Comparison of ENCODE assay signal across 21 cellular contexts in the genomic region with DNA sequence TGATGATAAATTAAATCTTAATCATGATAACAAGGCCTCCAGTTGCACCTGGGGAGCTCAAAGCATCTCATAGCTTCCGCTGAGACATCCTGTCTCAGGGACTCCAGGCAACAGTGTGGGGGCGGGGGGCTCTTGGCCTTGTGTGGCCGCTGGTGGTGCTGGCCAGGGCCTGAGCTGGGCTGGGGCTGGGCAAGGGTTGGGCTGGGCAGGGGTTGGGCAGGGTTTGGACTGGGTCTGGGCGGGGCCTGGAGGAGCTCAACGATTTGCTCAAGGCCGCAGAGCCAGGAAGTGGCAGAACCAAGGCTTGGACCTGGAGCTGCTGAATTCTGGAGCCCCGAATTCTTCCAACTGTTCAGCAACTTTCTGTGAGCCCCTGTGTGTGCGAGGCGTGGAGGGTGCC. TPM values are rescaled to one million over a fixed set of nuclear protein-coding genes. Genes with fewer than 3 reads are reported as not detected.
DNase-seq lines count a peak whose midpoint lies in the region; ATAC-seq and TF ChIP-seq lines count a peak whose summit lies in the region.
"Had no signal": no experiment of that assay in that cellular context is flagged by ENCODE, and none has a peak within 500 bp of the region (broad histone marks: within the 10 kb centered on the region; RNA-seq: fewer than 3 reads in every experiment).

No MANE protein-coding gene starts in this region.

- no peaks in the 10 kb centered on the region for H3K9me3 Mint-ChIP-seq in WTC11
- H3K9me3 Mint-ChIP-seq: CD4-positive, CD25-positive, alpha-beta regulatory T cell; HFFc6; T-cell had no signal

- H3K9ac ChIP-seq in BLaER1 treated with 17β-estradiol and CSF1 and Interleukin-3, amounts not matched to agents 10 nM and 100 nM, result no peak overlapping the region
- H3K9ac ChIP-seq: GM23248 had no signal

- peak overlapping the region in 7 of 11 experiments; percentile 14 to 63 (median 54); a peak in 12 of 22 replicates for H3K4me2 ChIP-seq in BLaER1 treated with 17β-estradiol and CSF1 and Interleukin-3, amounts not matched to agents 10 nM and 100 nM

- H3K4me3 Mint-ChIP-seq in WTC11, result no peak overlapping the region
- H3K4me3 Mint-ChIP-seq: CD4-positive, CD25-positive, alpha-beta regulatory T cell; HFFc6; T-cell had no signal

- H4K20me1 ChIP-seq in BLaER1 treated with 17β-estradiol and CSF1 and Interleukin-3, amounts not matched to agents 10 nM and 100 nM, result peaks cover 0 to 5% (median 0%) of the 10 kb centered on the region in 11 experiments; a peak in 1 of 22 replicates

- H3K9me3 ChIP-seq in BLaER1 treated with 17β-estradiol and CSF1 and Interleukin-3, amounts not matched to agents 10 nM and 100 nM (replicated peaks in 1 of 11), result no peaks in the 10 kb centered on the region
- H3K9me3 ChIP-seq: Caco-2 had no signal

- peak; percentile 86 for DNase-seq in H7
- DNase-seq in WTC11 (ENCODE audit: low spot score), result peak; percentile 30
- no peak for DNase-seq in left colon
- DNase-seq in G401 (ENCODE audit: low spot score), result no peak
- no peak for DNase-seq in NCI-H1092 treated with DMSO at 0.1 percent for 48 hours (lab: John Stamatoyannopoulos, UW)
- no peak for DNase-seq in activated T-cell treated with anti-CD3 and anti-CD28 coated beads for 4 hours
- DNase-seq in OCI-M1 (lab: John Stamatoyannopoulos, UW), result no peak
- DNase-seq: Caco-2; CD4-positive, CD25-positive, alpha-beta regulatory T cell; DMS153; GM23248; HFFc6; KG1; NCI-H1048; NCI-H1694; NCI-H774; SHP77; T-cell had no signal

- H3K27ac ChIP-seq in BLaER1 treated with 17β-estradiol and CSF1 and Interleukin-3, amounts not matched to agents 10 nM and 100 nM, result no peak overlapping the region
- H3K27ac ChIP-seq: GM23248, SK-N-MC had no signal

- H3K4me3 ChIP-seq in BLaER1 treated with 17β-estradiol and CSF1 and Interleukin-3, amounts not matched to agents 10 nM and 100 nM, result no peak overlapping the region
- no peak overlapping the region for H3K4me3 ChIP-seq in H7 (ENCODE audit: insufficient read depth, low read depth, low read length)
- H3K4me3 ChIP-seq: GM23248, SK-N-MC had no signal

- no peaks in the 10 kb centered on the region for H3K36me3 ChIP-seq in BLaER1 treated with 17β-estradiol and CSF1 and Interleukin-3, amounts not matched to agents 10 nM and 100 nM
- no peaks in the 10 kb centered on the region for H3K36me3 ChIP-seq in H7 (replicated peaks; ENCODE audit: control insufficient read depth, insufficient read depth, low read length)

- intact Hi-C loops in left colon (cut with DNase I, micrococcal nuclease), result no loop called here

- H3K4me1 ChIP-seq in BLaER1 treated with 17β-estradiol and CSF1 and Interleukin-3, amounts not matched to agents 10 nM and 100 nM, result peaks cover 20 to 70% (median 51%) of the 10 kb centered on the region in 10 experiments

- peak; percentile 53; the same call in 1 of the 2 replicates for ATAC-seq in WTC11
- peak; percentile 36 for ATAC-seq in left colon
- ATAC-seq: T-cell had no signal

- peaks cover 6% of the 10 kb centered on the region for H3K4me1 Mint-ChIP-seq in WTC11

- TF ChIP-seq CTCF in WTC11 (IDR thresholded peaks at IDR 0.05), result no peak

- H3K36me3 Mint-ChIP-seq in WTC11, result no peaks in the 10 kb centered on the region
- H3K36me3 Mint-ChIP-seq: CD4-positive, CD25-positive, alpha-beta regulatory T cell; T-cell had no signal

- H3K27me3 Mint-ChIP-seq in WTC11 (ENCODE audit: low read depth), result no peaks in the 10 kb centered on the region

- POLR2A ChIA-PET in WTC11 (lab: Charles Lee), result no interaction called here

- H3K27ac Mint-ChIP-seq in WTC11, result no peak overlapping the region
- H3K27ac Mint-ChIP-seq: HFFc6, T-cell had no signal

- CTCF ChIA-PET in WTC11 (lab: Charles Lee), result interaction anchor here (0.6 to 1.7 kb wide), 6 partner anchors 44 to 540 kb away, joined by 3 to 7 read pairs (median 4); partner anchors contain the start of gene TMEM184A

- in situ Hi-C loops in G401 (cut with HindIII; ENCODE audit: low sequenced_read_pairs), result no loop called here

- H3K27me3 ChIP-seq in BLaER1 treated with 17β-estradiol and CSF1 and Interleukin-3, amounts not matched to agents 10 nM and 100 nM, result peaks cover 0 to 39% (median 3%) of the 10 kb centered on the region in 11 experiments; a peak in 9 of 22 replicates
- H3K27me3 ChIP-seq in H7 (ENCODE audit: control insufficient read depth, insufficient read depth, low read length), result no peaks in the 10 kb centered on the region

TF ChIP-seq in WTC11, 78 proteins besides CTCF, POLR2A, EP300 and RAD21:
- no peak for TF ChIP-seq ZNF423 (CRISPR knock-in tag; IDR thresholded peaks at IDR 0.05)
- no peak for TF ChIP-seq NFYB (CRISPR knock-in tag; conservative IDR thresholded peaks at IDR 0.05; ENCODE audit: low read depth)
- no peak for TF ChIP-seq SMAD4 (CRISPR knock-in tag; IDR thresholded peaks at IDR 0.05)
- TF ChIP-seq SOX15 (CRISPR knock-in tag; IDR thresholded peaks at IDR 0.05), result no peak
- TF ChIP-seq NR1H2 (CRISPR knock-in tag; IDR thresholded peaks at IDR 0.05), result no peak
- TF ChIP-seq, protein P1, sequence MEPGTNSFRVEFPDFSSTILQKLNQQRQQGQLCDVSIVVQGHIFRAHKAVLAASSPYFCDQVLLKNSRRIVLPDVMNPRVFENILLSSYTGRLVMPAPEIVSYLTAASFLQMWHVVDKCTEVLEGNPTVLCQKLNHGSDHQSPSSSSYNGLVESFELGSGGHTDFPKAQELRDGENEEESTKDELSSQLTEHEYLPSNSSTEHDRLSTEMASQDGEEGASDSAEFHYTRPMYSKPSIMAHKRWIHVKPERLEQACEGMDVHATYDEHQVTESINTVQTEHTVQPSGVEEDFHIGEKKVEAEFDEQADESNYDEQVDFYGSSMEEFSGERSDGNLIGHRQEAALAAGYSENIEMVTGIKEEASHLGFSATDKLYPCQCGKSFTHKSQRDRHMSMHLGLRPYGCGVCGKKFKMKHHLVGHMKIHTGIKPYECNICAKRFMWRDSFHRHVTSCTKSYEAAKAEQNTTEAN (CRISPR knock-in tag; IDR thresholded peaks at IDR 0.05), result no peak
- no peak for TF ChIP-seq CREB1 (CRISPR knock-in tag; IDR thresholded peaks at IDR 0.05)
- TF ChIP-seq ZNF138 (CRISPR knock-in tag; conservative IDR thresholded peaks at IDR 0.05), result no peak
- no peak for TF ChIP-seq ERG (CRISPR knock-in tag; IDR thresholded peaks at IDR 0.05)
- no peak for TF ChIP-seq ZNF219 (CRISPR knock-in tag; IDR thresholded peaks at IDR 0.05; ENCODE audit: borderline replicate concordance)
- no peak for TF ChIP-seq TCF7 (CRISPR knock-in tag; IDR thresholded peaks at IDR 0.05; ENCODE audit: low read depth)

RNA-seq across cellular contexts. Expression of gene PSMG3, which starts 37.9 kb away (rescaled TPM):
- 45.9 and 49.8 TPM in 2 replicates for total RNA-seq in H7 (2014; rRNA removed; shearing (Covaris generic))
- 33.3 to 50.7 TPM (median 45.9 TPM) in 3 replicates for total RNA-seq in WTC11 (2021)
- total RNA-seq in left colon, result 10 to 100 TPM; 29.3 to 35.0 TPM
- total RNA-seq in G401 (2014; rRNA removed; shearing (Covaris generic)), result 97.4 and 104 TPM in 2 replicates

RNA-seq across cellular contexts. Expression of gene TMEM184A, which starts 51.7 kb away (rescaled TPM):
- total RNA-seq in H7 (2014; rRNA removed; shearing (Covaris generic)), result 0.74 and 1.2 TPM in 2 replicates
- total RNA-seq in WTC11 (2021) (1.3 to 1.4 TPM (median 1.3 TPM) in 3 replicates), left colon (10 to 100 TPM; 57.6 to 58.3 TPM)
- 0.49 and 1.8 TPM in 2 replicates for total RNA-seq in G401 (2014; rRNA removed; shearing (Covaris generic))
- total RNA-seq: CD4-positive, CD25-positive, alpha-beta regulatory T cell; GM23248; RPMI7951 had no signal

Comparison
In these comparisons a context has a peak if more than half of its experiments do, and no peak if none do; other contexts are left out.
1. DNase-seq: peak in H7 (single experiment) and WTC11 (single experiment); none in left colon (0 of 2), G401 (single experiment), NCI-H1092 treated with DMSO at 0.1 percent for 48 hours (single experiment), activated T-cell treated with anti-CD3 and anti-CD28 coated beads for 4 hours (single experiment) and OCI-M1 (single experiment).
2. RNA of gene TMEM184A, which starts 51.7 kb away (total RNA-seq): 57.6 to 58.3 TPM in left colon; 0.49 to 1.8 TPM in G401, 1.3 to 1.4 TPM in WTC11 and 0.74 to 1.2 TPM in H7; every median in the first group is over 10 times any median in the second.